Comparison of ENCODE assay signal across 22 cellular contexts in genomic region chr22:46350646-46351045, GRCh38. TPM values are rescaled to one million over a fixed set of nuclear protein-coding genes. Genes with fewer than 3 reads are reported as not detected.
"Had no signal": no experiment of that assay in that cellular context is flagged by ENCODE, and none has a peak within 500 bp of the region (broad histone marks: within the 10 kb centered on the region; RNA-seq: fewer than 3 reads in every experiment).

No MANE protein-coding gene starts in this region.

- H3K4me3 ChIP-seq: coronary artery, esophagus squamous epithelium, gastrocnemius medialis, right lobe of liver, skin epidermis, thyroid gland, upper lobe of right lung had no signal

- H3K9me3 Mint-ChIP-seq: activated B cell treated with CpG ODN at 0.5 μM for 24 hours; activated CD4-positive, alpha-beta memory T cell treated with anti-CD3 and anti-CD28 coated beads for 36 hours; activated naive CD4-positive, alpha-beta T cell treated with anti-CD3 and anti-CD28 coated beads for 36 hours; activated naive CD8-positive, alpha-beta T cell treated with anti-CD3 and anti-CD28 coated beads, Interleukin-2, amount 10 ng/mL, durations not matched to agents 7 days and 5 days; activated T-cell treated with anti-CD3 and anti-CD28 coated beads, Interleukin-2, amount 50 U/mL, for 72 hours; central memory CD8-positive, alpha-beta T cell; naive thymus-derived CD4-positive, alpha-beta T cell; neural crest cell; stimulated activated effector memory CD8-positive, alpha-beta T cell treated with anti-CD3 and anti-CD28 coated beads, Interleukin-12 subunit alpha, Interleukin-12 subunit beta, amount 100 ng/mL, for 72 hours had no signal

- H3K27me3 ChIP-seq: brain microvascular endothelial cell, esophagus squamous epithelium, gastrocnemius medialis, right lobe of liver, thyroid gland, upper lobe of right lung had no signal

- H3K27ac Mint-ChIP-seq: activated B cell treated with CpG ODN at 0.5 μM for 24 hours; activated CD4-positive, alpha-beta memory T cell treated with anti-CD3 and anti-CD28 coated beads for 36 hours; activated naive CD4-positive, alpha-beta T cell treated with anti-CD3 and anti-CD28 coated beads for 36 hours; activated naive CD8-positive, alpha-beta T cell treated with anti-CD3 and anti-CD28 coated beads, Interleukin-2, amount 10 ng/mL, durations not matched to agents 7 days and 5 days; activated T-cell treated with anti-CD3 and anti-CD28 coated beads, Interleukin-2, amount 50 U/mL, for 72 hours; naive thymus-derived CD4-positive, alpha-beta T cell; stimulated activated effector memory CD8-positive, alpha-beta T cell treated with anti-CD3 and anti-CD28 coated beads, Interleukin-12 subunit alpha, Interleukin-12 subunit beta, amount 100 ng/mL, for 72 hours had no signal

- H3K27me3 Mint-ChIP-seq: activated B cell treated with CpG ODN at 0.5 μM for 24 hours; activated CD4-positive, alpha-beta memory T cell treated with anti-CD3 and anti-CD28 coated beads for 36 hours; activated naive CD8-positive, alpha-beta T cell treated with anti-CD3 and anti-CD28 coated beads, Interleukin-2, amount 10 ng/mL, durations not matched to agents 7 days and 5 days; central memory CD8-positive, alpha-beta T cell; naive thymus-derived CD4-positive, alpha-beta T cell had no signal

- H3K9me3 ChIP-seq: esophagus squamous epithelium, gastrocnemius medialis, right lobe of liver, thyroid gland, upper lobe of right lung had no signal

- DNase-seq: activated B cell treated with CpG ODN at 0.5 μM for 24 hours; activated CD4-positive, alpha-beta memory T cell treated with anti-CD3 and anti-CD28 coated beads for 36 hours; activated CD4-positive, alpha-beta T cell treated with anti-CD3 and anti-CD28 coated beads for 4 hours; activated effector memory CD4-positive, alpha-beta T cell treated with Interleukin-2 at 50 U/mL for 16 hours; activated naive CD4-positive, alpha-beta T cell treated with anti-CD3 and anti-CD28 coated beads for 36 hours; activated naive CD8-positive, alpha-beta T cell treated with anti-CD3 and anti-CD28 coated beads, Interleukin-2, amount 10 ng/mL, durations not matched to agents 7 days and 5 days; activated T-cell treated with anti-CD3 and anti-CD28 coated beads, Interleukin-2, amount 50 U/mL, for 72 hours; amniotic stem cell; brain microvascular endothelial cell; esophagus squamous epithelium; gastrocnemius medialis; head of caudate nucleus; naive thymus-derived CD4-positive, alpha-beta T cell; right lobe of liver; stimulated activated CD4-positive, alpha-beta T cell treated with anti-CD3 and anti-CD28 coated beads, Interleukin-2, amount 100 ng/mL, for 24 hours; thyroid gland; upper lobe of right lung had no signal

- H3K27ac ChIP-seq: brain microvascular endothelial cell, coronary artery, esophagus squamous epithelium, gastrocnemius medialis, right lobe of liver, skin epidermis, upper lobe of right lung had no signal

- H3K4me3 Mint-ChIP-seq: activated B cell treated with CpG ODN at 0.5 μM for 24 hours; activated CD4-positive, alpha-beta memory T cell treated with anti-CD3 and anti-CD28 coated beads for 36 hours; activated naive CD4-positive, alpha-beta T cell treated with anti-CD3 and anti-CD28 coated beads for 36 hours; activated naive CD8-positive, alpha-beta T cell treated with anti-CD3 and anti-CD28 coated beads, Interleukin-2, amount 10 ng/mL, durations not matched to agents 7 days and 5 days; activated T-cell treated with anti-CD3 and anti-CD28 coated beads, Interleukin-2, amount 50 U/mL, for 72 hours; central memory CD8-positive, alpha-beta T cell; naive thymus-derived CD4-positive, alpha-beta T cell; neural crest cell; stimulated activated effector memory CD8-positive, alpha-beta T cell treated with anti-CD3 and anti-CD28 coated beads, Interleukin-12 subunit alpha, Interleukin-12 subunit beta, amount 100 ng/mL, for 72 hours had no signal

- H3K4me1 ChIP-seq: right lobe of liver had no signal

- ATAC-seq: activated T-cell treated with anti-CD3 and anti-CD28 coated beads, Interleukin-2, amount 50 U/mL, for 72 hours; gastrocnemius medialis; naive thymus-derived CD4-positive, alpha-beta T cell; right lobe of liver; stimulated activated effector memory CD8-positive, alpha-beta T cell treated with anti-CD3 and anti-CD28 coated beads, Interleukin-12 subunit alpha, Interleukin-12 subunit beta, amount 100 ng/mL, for 72 hours; upper lobe of right lung had no signal

- H3K4me1 Mint-ChIP-seq: activated naive CD8-positive, alpha-beta T cell treated with anti-CD3 and anti-CD28 coated beads, Interleukin-2, amount 10 ng/mL, durations not matched to agents 7 days and 5 days; neural crest cell had no signal

RNA-seq across cellular contexts. Expression of gene GTSE1, which starts 54.0 kb away (rescaled TPM):
- polyA plus RNA-seq: naive thymus-derived CD4-positive, alpha-beta T cell had no signal
